ENCODE assay signal across 8 cellular contexts in the genomic region with DNA sequence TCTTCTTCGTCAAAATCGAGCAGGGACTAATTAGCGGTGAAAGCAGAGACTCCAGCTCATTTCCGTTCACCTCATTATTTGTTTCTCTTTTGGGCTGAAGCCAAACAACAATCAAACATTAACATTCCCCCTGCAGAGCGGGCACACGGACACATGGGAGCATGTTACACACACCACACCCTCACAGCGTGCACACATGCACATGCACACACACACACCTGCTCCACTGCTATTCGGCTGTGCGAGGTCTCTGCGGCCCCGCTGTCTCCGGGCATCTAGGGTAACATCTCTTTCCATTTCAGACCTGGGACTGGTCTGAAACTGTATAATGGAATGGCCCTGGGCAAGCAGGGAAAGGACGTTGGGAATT. TPM values are rescaled to one million over a fixed set of nuclear protein-coding genes. Genes with fewer than 3 reads are reported as not detected.
A peak's percentile ranks its signal among the peaks of the same experiment; 100 is the strongest.
DNase-seq lines count a peak whose midpoint lies in the region; ATAC-seq and TF ChIP-seq lines count a peak whose summit lies in the region.

No MANE protein-coding gene starts in this region.

- H3K27me3 ChIP-seq in right lobe of liver (no peaks in the 10 kb centered on the region), vagina (no peaks in the 10 kb centered on the region)

- in situ Hi-C loops in KBM-7 (cut with MboI; ENCODE audit: low pct_unique_long_range_greater_than_20kb, low sequenced_read_pairs), result loop anchor here (10.0 to 25.0 kb wide), 2 partner anchors 128 to 250 kb away; partner anchors contain the start of genes LRRC8B and LRRC8C

- H3K4me1 ChIP-seq in right lobe of liver (peaks cover 0 to 20% (median 0%) of the 10 kb centered on the region in 4 donors), vagina (peaks cover 5% of the 10 kb centered on the region)

- no peaks in the 10 kb centered on the region for H3K36me3 Mint-ChIP-seq in activated naive CD4-positive, alpha-beta T cell treated with anti-CD3 and anti-CD28 coated beads, Interleukin-2, amount 50 U/mL, for 72 hours

- peak overlapping the region; percentile 85 to 91 for H3K27ac Mint-ChIP-seq in activated naive CD4-positive, alpha-beta T cell treated with anti-CD3 and anti-CD28 coated beads, Interleukin-2, amount 50 U/mL, for 72 hours

- H3K36me3 ChIP-seq in right lobe of liver, result no peaks in the 10 kb centered on the region
- no peaks in the 10 kb centered on the region for H3K36me3 ChIP-seq in vagina

- peak; percentile 4 to 25 for ATAC-seq in activated naive CD4-positive, alpha-beta T cell treated with anti-CD3 and anti-CD28 coated beads, Interleukin-2, amount 50 U/mL, for 72 hours
- peak; percentile 10 to 59 (median 42) for ATAC-seq in right lobe of liver
- ATAC-seq in HG03432 (IDR thresholded peaks at IDR 0.05; ENCODE audit: unreplicated experiment), result no peak

- intact Hi-C loops in right lobe of liver (cut with DNase I) (no loop called here), vagina (cut with DNase I) (loop anchor here (5.0 kb wide), 1 partner anchor 130 kb away; the partner anchor contains the start of gene LRRC8C)

- TF ChIP-seq CTCF in right lobe of liver (IDR thresholded peaks at IDR 0.05) (no peak), vagina (IDR thresholded peaks at IDR 0.05) (no peak)

- no peaks in the 10 kb centered on the region for H3K9me3 ChIP-seq in right lobe of liver
- no peaks in the 10 kb centered on the region for H3K9me3 ChIP-seq in vagina

- H3K27ac ChIP-seq in right lobe of liver (peak overlapping the region in 2 of 3 donors; percentile 17 to 26), vagina (no peak overlapping the region)

- H3K9me3 Mint-ChIP-seq in activated naive CD4-positive, alpha-beta T cell treated with anti-CD3 and anti-CD28 coated beads, Interleukin-2, amount 50 U/mL, for 72 hours, result no peaks in the 10 kb centered on the region

- peak overlapping the region; percentile 26 to 46 (median 30) for H3K4me3 ChIP-seq in right lobe of liver
- H3K4me3 ChIP-seq in vagina, result peak overlapping the region; percentile 44 to 46

- peak; percentile 27 for DNase-seq in Daoy (ENCODE audit: low read depth)
- peak; percentile 17 for DNase-seq in HK-2 (ENCODE audit: unreplicated experiment)
- DNase-seq in activated naive CD4-positive, alpha-beta T cell treated with anti-CD3 and anti-CD28 coated beads, Interleukin-2, amount 50 U/mL, for 72 hours (ENCODE audit: low spot score in 2 of 2), result no peak
- DNase-seq in right lobe of liver, result peak in 2 of 3 donors; percentile 49 to 51
- DNase-seq in vagina (ENCODE audit: extremely low spot score in 2 of 2), result no peak
- DNase-seq in KBM-7, result no peak
- DNase-seq in GM19240 (ENCODE audit: insufficient read length, low spot score), result no peak

- TF ChIP-seq POLR2A in right lobe of liver (IDR thresholded peaks at IDR 0.05) (no peak), vagina (IDR thresholded peaks at IDR 0.05) (no peak)

- WGBS in right lobe of liver (ENCODE audit: insufficient coverage, low coverage, low lambda C conversion rate, missing lambda C conversion rate), result 30% methylated on average over 13 of the region's 13 CpGs

RNA-seq across cellular contexts. Expression of gene LRRC8D, which starts 58.4 kb away (rescaled TPM):
- total RNA-seq in Daoy (2014; rRNA removed; shearing (Covaris generic)), result 36.2 and 46.0 TPM in 2 replicates
- total RNA-seq in activated naive CD4-positive, alpha-beta T cell treated with anti-CD3 and anti-CD28 coated beads, Interleukin-2, amount 50 U/mL, for 72 hours, result 10 to 100 TPM; 14.6 to 22.8 TPM
- total RNA-seq in right lobe of liver (10 to 100 TPM; 11.5 to 22.1 (median 19.3) TPM), vagina (4.4 TPM)

Comparison
In these comparisons a context has a peak if more than half of its experiments do, and no peak if none do; other contexts are left out.
1. DNase-seq: peak in Daoy (single experiment), HK-2 (single experiment) and right lobe of liver (2 of 3); none in activated naive CD4-positive, alpha-beta T cell treated with anti-CD3 and anti-CD28 coated beads, Interleukin-2, amount 50 U/mL, for 72 hours (0 of 2), vagina (0 of 2), KBM-7 (single experiment) and GM19240 (single experiment).